In genomic region chr2:214679736-214680135, GRCh38 we compare ENCODE assay signal across 19 cellular contexts.
DNase-seq lines count a peak whose midpoint lies in the region; ATAC-seq and TF ChIP-seq lines count a peak whose summit lies in the region.
"Had no signal": no experiment of that assay in that cellular context is flagged by ENCODE, and none has a peak within 500 bp of the region (broad histone marks: within the 10 kb centered on the region; RNA-seq: fewer than 3 reads in every experiment).

No MANE protein-coding gene starts in this region.

- H3K27me3 Mint-ChIP-seq in neural progenitor cell (ENCODE audit: insufficient read depth, low read depth) = no peaks in the 10 kb centered on the region
- peaks cover 0 to 4% (median 0%) of the 10 kb centered on the region in 5 donors for H3K27me3 Mint-ChIP-seq in naive thymus-derived CD8-positive, alpha-beta T cell

- TF ChIP-seq CTCF in neural progenitor cell (IDR thresholded peaks at IDR 0.05) = no peak

- no peaks in the 10 kb centered on the region for H3K36me3 Mint-ChIP-seq in neural progenitor cell
- H3K36me3 Mint-ChIP-seq in naive thymus-derived CD8-positive, alpha-beta T cell = peaks cover 0 to 9% (median 2%) of the 10 kb centered on the region in 3 donors
- H3K36me3 Mint-ChIP-seq: mesothelial cell of epicardium had no signal

- no peaks in the 10 kb centered on the region for H3K79me2 ChIP-seq in neural progenitor cell (ENCODE audit: low read depth)

- H3F3A ChIP-seq in neural progenitor cell (ENCODE audit: low read depth) = no peaks in the 10 kb centered on the region

- no peak overlapping the region for H2AFZ ChIP-seq in neural progenitor cell (replicated peaks)

- H3K9me3 ChIP-seq in neural progenitor cell (ENCODE audit: low read depth) = no peaks in the 10 kb centered on the region
- H3K9me3 ChIP-seq: BE2C had no signal

- no peak overlapping the region for H3K4me3 ChIP-seq in neural progenitor cell

- no peaks in the 10 kb centered on the region for H4K20me1 ChIP-seq in neural progenitor cell (ENCODE audit: low read depth)

- H3K27me3 ChIP-seq in neural progenitor cell = no peaks in the 10 kb centered on the region
- H3K27me3 ChIP-seq: BE2C had no signal

- POLR2A ChIA-PET in naive thymus-derived CD8-positive, alpha-beta T cell (lab: Charles Lee) = no interaction called here

- no peak for TF ChIP-seq POLR2A in GM18505 (IDR thresholded peaks at IDR 0.05; ENCODE audit: borderline replicate concordance, extremely low read depth, insufficient read depth, insufficient read length)

- no peak overlapping the region for H3K4me3 Mint-ChIP-seq in neural progenitor cell
- no peak overlapping the region for H3K4me3 Mint-ChIP-seq in naive thymus-derived CD8-positive, alpha-beta T cell
- H3K4me3 Mint-ChIP-seq: mesothelial cell of epicardium had no signal

- DNase-seq in foreskin melanocyte = peak; percentile 20
- no peak for DNase-seq in neural progenitor cell (ENCODE audit: low spot score)
- no peak for DNase-seq in naive thymus-derived CD8-positive, alpha-beta T cell
- DNase-seq in LoVo (ENCODE audit: low spot score) = no peak
- DNase-seq: BE2C; central memory CD4-positive, alpha-beta T cell; DMS53; effector memory CD8-positive, alpha-beta T cell; hypothalamus; NCI-H187 treated with DMSO at 0.1 percent for 48 hours; NCI-H526; stimulated activated CD4-positive, alpha-beta T cell treated with anti-CD3 and anti-CD28 coated beads, Interleukin-4, amount 100 ng/mL, for 24 hours had no signal

- H3K9ac ChIP-seq in neural progenitor cell = no peak overlapping the region

- peaks cover 4% of the 10 kb centered on the region for H3K4me1 Mint-ChIP-seq in neural progenitor cell
- H3K4me1 Mint-ChIP-seq in naive thymus-derived CD8-positive, alpha-beta T cell = peaks cover 3 to 7% (median 5%) of the 10 kb centered on the region in 4 donors

- no peaks in the 10 kb centered on the region for H3K36me3 ChIP-seq in neural progenitor cell
- H3K36me3 ChIP-seq: BE2C had no signal

- no peak overlapping the region for H3K27ac Mint-ChIP-seq in neural progenitor cell
- no peak overlapping the region for H3K27ac Mint-ChIP-seq in naive thymus-derived CD8-positive, alpha-beta T cell
- H3K27ac Mint-ChIP-seq: effector memory CD8-positive, alpha-beta T cell; mesothelial cell of epicardium had no signal

- no peak overlapping the region for H3K27ac ChIP-seq in neural progenitor cell
- H3K27ac ChIP-seq: VCaP had no signal

- no peaks in the 10 kb centered on the region for H3K4me1 ChIP-seq in neural progenitor cell
- H3K4me1 ChIP-seq: BE2C had no signal

- no peak overlapping the region for H3K4me2 ChIP-seq in neural progenitor cell

- no peaks in the 10 kb centered on the region for H3K9me3 Mint-ChIP-seq in neural progenitor cell
- peaks cover 0 to 13% (median 4%) of the 10 kb centered on the region in 9 donors for H3K9me3 Mint-ChIP-seq in naive thymus-derived CD8-positive, alpha-beta T cell
- H3K9me3 Mint-ChIP-seq: effector memory CD8-positive, alpha-beta T cell had no signal

- peak; percentile 52 for ATAC-seq in GM18909 (IDR thresholded peaks at IDR 0.05; ENCODE audit: poor library complexity, unreplicated experiment)
- peak; percentile 50 for ATAC-seq in GM21825 (IDR thresholded peaks at IDR 0.05; ENCODE audit: unreplicated experiment)
- ATAC-seq in HG03460 (IDR thresholded peaks at IDR 0.05; ENCODE audit: unreplicated experiment) = peak; percentile 38
- no peak for ATAC-seq in GM18505 (IDR thresholded peaks at IDR 0.05; ENCODE audit: unreplicated experiment)
- no peak for ATAC-seq in naive thymus-derived CD8-positive, alpha-beta T cell
- ATAC-seq: effector memory CD8-positive, alpha-beta T cell; sciatic nerve had no signal

Comparison
In these comparisons a context has a peak if more than half of its experiments do, and no peak if none do; other contexts are left out.
1. ATAC-seq: peak in GM18909 (single experiment), GM21825 (single experiment) and HG03460 (single experiment); none in GM18505 (single experiment) and naive thymus-derived CD8-positive, alpha-beta T cell (0 of 2).